In genomic region chr1:117697220-117697781, GRCh38 we compare ENCODE assay signal across 20 cellular contexts.
DNase-seq lines count a peak whose midpoint lies in the region; FAIRE-seq and TF ChIP-seq lines count a peak whose summit lies in the region.
"Had no signal": no experiment of that assay in that cellular context is flagged by ENCODE, and none has a peak within 500 bp of the region (broad histone marks: within the 10 kb centered on the region; RNA-seq: fewer than 3 reads in every experiment).

No MANE protein-coding gene starts in this region.

- H3K9me3 ChIP-seq in hepatocyte (ENCODE audit: low read depth) (no peaks in the 10 kb centered on the region), stomach (no peaks in the 10 kb centered on the region)
- H3K9me3 ChIP-seq: adrenal gland, HAP-1 had no signal

- TF ChIP-seq EP300 in stomach (IDR thresholded peaks at IDR 0.05): no peak

- DNase-seq in HFFc6: peak; percentile 46
- DNase-seq in amniotic epithelial cell (ENCODE audit: low read depth): peak; percentile 46
- DNase-seq in hepatocyte (ENCODE audit: low spot score): no peak
- no peak for DNase-seq in stomach
- no peak for DNase-seq in GM12892 (ENCODE audit: insufficient read length)
- DNase-seq in stimulated activated CD8-positive, alpha-beta memory T cell treated with anti-CD3 and anti-CD28 coated beads, Interleukin-4, amount 100 ng/mL, for 48 hours: no peak
- DNase-seq in NCI-H446 (lab: John Stamatoyannopoulos, UW): no peak
- DNase-seq: activated CD4-positive, alpha-beta memory T cell treated with anti-CD3 and anti-CD28 coated beads for 36 hours; activated gamma-delta T cell treated with Interleukin-2 at 50 U/mL for 16 hours; activated T-cell treated with anti-CD3 and anti-CD28 coated beads for 4 hours; adrenal gland; glutamatergic neuron; Kasumi-1; NCI-H187 treated with DMSO at 0.1 percent for 48 hours; NCI-H345; PC-3; T-helper 17 cell had no signal

- TF ChIP-seq POLR2A in stomach (IDR thresholded peaks at IDR 0.05) (no peak), GM12892 (IDR thresholded peaks at IDR 0.05; ENCODE audit: low read depth, low read length) (no peak)

- FAIRE-seq in GM12892 (lab: Jason Lieb, UNC): no peak

- no peak overlapping the region for H3K4me2 ChIP-seq in hepatocyte

- H3K4me1 Mint-ChIP-seq in HFFc6 (ENCODE audit: low read depth): peaks cover 34% of the 10 kb centered on the region

- H3K27me3 Mint-ChIP-seq in HFFc6 (ENCODE audit: insufficient read depth): peaks cover 3% of the 10 kb centered on the region
- H3K27me3 Mint-ChIP-seq: activated CD4-positive, alpha-beta memory T cell treated with anti-CD3 and anti-CD28 coated beads for 36 hours had no signal

- H2AFZ ChIP-seq in hepatocyte: no peak overlapping the region

- H3K4me1 ChIP-seq in hepatocyte (ENCODE audit: insufficient read depth) (peaks cover 11% of the 10 kb centered on the region), stomach (peaks cover 0 to 21% (median 10%) of the 10 kb centered on the region in 4 donors)
- H3K4me1 ChIP-seq: adrenal gland, HAP-1 had no signal

- no peak overlapping the region for H3K4me3 ChIP-seq in hepatocyte
- no peak overlapping the region for H3K4me3 ChIP-seq in stomach
- H3K4me3 ChIP-seq: adrenal gland, cardiac muscle cell, HAP-1 had no signal

- no peaks in the 10 kb centered on the region for H3K9me2 ChIP-seq in hepatocyte (replicated peaks; ENCODE audit: insufficient read depth)

- intact Hi-C loops in stomach (cut with DNase I; ENCODE audit: low total_unique reads): no loop called here

- TF ChIP-seq CTCF in HFFc6 (IDR thresholded peaks at IDR 0.05) (no peak), hepatocyte (IDR thresholded peaks at IDR 0.05; ENCODE audit: poor library complexity) (no peak), stomach (IDR thresholded peaks at IDR 0.05) (no peak)

- no peak overlapping the region for H3K4me3 Mint-ChIP-seq in HFFc6
- H3K4me3 Mint-ChIP-seq: activated CD4-positive, alpha-beta memory T cell treated with anti-CD3 and anti-CD28 coated beads for 36 hours; WTC11 had no signal

- H3K36me3 Mint-ChIP-seq in HFFc6 (ENCODE audit: low read depth): no peaks in the 10 kb centered on the region
- H3K36me3 Mint-ChIP-seq: activated CD4-positive, alpha-beta memory T cell treated with anti-CD3 and anti-CD28 coated beads for 36 hours; WTC11 had no signal

- no peaks in the 10 kb centered on the region for H3K9me3 Mint-ChIP-seq in HFFc6
- H3K9me3 Mint-ChIP-seq: activated CD4-positive, alpha-beta memory T cell treated with anti-CD3 and anti-CD28 coated beads for 36 hours; WTC11 had no signal

- no peaks in the 10 kb centered on the region for H3K27me3 ChIP-seq in hepatocyte
- no peaks in the 10 kb centered on the region for H3K27me3 ChIP-seq in stomach
- H3K27me3 ChIP-seq: adrenal gland, cardiac muscle cell had no signal

- no peaks in the 10 kb centered on the region for H3K36me3 ChIP-seq in hepatocyte (replicated peaks; ENCODE audit: insufficient read depth, low read depth)
- no peaks in the 10 kb centered on the region for H3K36me3 ChIP-seq in stomach
- H3K36me3 ChIP-seq: adrenal gland, cardiac muscle cell, HAP-1 had no signal

- no peaks in the 10 kb centered on the region for H3K79me2 ChIP-seq in hepatocyte

- H4K20me1 ChIP-seq in hepatocyte (ENCODE audit: insufficient read depth, poor library complexity, severe bottlenecking): no peaks in the 10 kb centered on the region

- H3K27ac Mint-ChIP-seq in HFFc6: peak overlapping the region; percentile 99
- H3K27ac Mint-ChIP-seq: activated CD4-positive, alpha-beta memory T cell treated with anti-CD3 and anti-CD28 coated beads for 36 hours; T-helper 17 cell; WTC11 had no signal

- H3K27ac ChIP-seq in hepatocyte: peak overlapping the region; percentile 71
- H3K27ac ChIP-seq in stomach: peak overlapping the region in 4 of 5 donors; percentile 73 to 82 (median 78)
- H3K27ac ChIP-seq: cardiac muscle cell had no signal

Comparison
In these comparisons a context has a peak if more than half of its experiments do, and no peak if none do; other contexts are left out.
1. DNase-seq: peak in HFFc6 (single experiment) and amniotic epithelial cell (single experiment); none in hepatocyte (single experiment), stomach (single experiment), GM12892 (single experiment), stimulated activated CD8-positive, alpha-beta memory T cell treated with anti-CD3 and anti-CD28 coated beads, Interleukin-4, amount 100 ng/mL, for 48 hours (single experiment) and NCI-H446 (0 of 2).